22 cellular contexts compared by ENCODE assay signal in genomic region chr14:75445958-75446357, GRCh38.
"Had no signal": no experiment of that assay in that cellular context is flagged by ENCODE, and none has a peak within 500 bp of the region (broad histone marks: within the 10 kb centered on the region; RNA-seq: fewer than 3 reads in every experiment).

No MANE protein-coding gene starts in this region.

- ATAC-seq: effector memory CD8-positive, alpha-beta T cell; heart left ventricle; left colon; left ventricle myocardium superior had no signal

- H3K27ac ChIP-seq: epithelial cell of prostate, right atrium auricular region, sigmoid colon, skin epidermis, stomach, thoracic aorta had no signal

- H3K4me3 ChIP-seq: esophagus muscularis mucosa, heart left ventricle, lung, right atrium auricular region, sigmoid colon, skin epidermis, stomach, thoracic aorta, transverse colon had no signal

- H3K9me3 ChIP-seq: esophagus muscularis mucosa, heart left ventricle, right atrium auricular region, sigmoid colon, stomach, thoracic aorta, transverse colon had no signal

- H3K36me3 ChIP-seq: thoracic aorta, transverse colon had no signal

- H3K4me3 Mint-ChIP-seq: dendritic cell treated with granulocyte-macrophage colony-stimulating factor and Interleukin-4, amounts not matched to agents 40 ng/mL and 50 ng/mL, for 4 days; effector memory CD8-positive, alpha-beta T cell; naive B cell; nephron progenitor cell had no signal

- H3K27me3 ChIP-seq: esophagus muscularis mucosa, heart left ventricle, right atrium auricular region, sigmoid colon, stomach, transverse colon had no signal

- H3K27ac Mint-ChIP-seq: dendritic cell treated with granulocyte-macrophage colony-stimulating factor and Interleukin-4, amounts not matched to agents 40 ng/mL and 50 ng/mL, for 4 days; effector memory CD8-positive, alpha-beta T cell; nephron progenitor cell had no signal

- H3K9me3 Mint-ChIP-seq: dendritic cell treated with granulocyte-macrophage colony-stimulating factor and Interleukin-4, amounts not matched to agents 40 ng/mL and 50 ng/mL, for 4 days; effector memory CD8-positive, alpha-beta T cell; naive B cell; nephron progenitor cell had no signal

- DNase-seq: effector memory CD8-positive, alpha-beta T cell; foreskin fibroblast; heart left ventricle; hippocampal formation; left colon; left ventricle myocardium superior; mesendoderm; naive B cell; nephron progenitor cell; posterior cingulate gyrus; stimulated activated naive CD4-positive, alpha-beta T cell; stomach; substantia nigra; transverse colon had no signal

- H3K27me3 Mint-ChIP-seq: dendritic cell treated with granulocyte-macrophage colony-stimulating factor and Interleukin-4, amounts not matched to agents 40 ng/mL and 50 ng/mL, for 4 days; naive B cell had no signal
